9 cellular contexts compared by ENCODE assay signal in genomic region chr16:73068546-73069401, GRCh38. TPM values are rescaled to one million over a fixed set of nuclear protein-coding genes. Genes with fewer than 3 reads are reported as not detected.
DNase-seq lines count a peak whose midpoint lies in the region; ATAC-seq, FAIRE-seq and TF ChIP-seq lines count a peak whose summit lies in the region.
"Had no signal": no experiment of that assay in that cellular context is flagged by ENCODE, and none has a peak within 500 bp of the region (broad histone marks: within the 10 kb centered on the region; RNA-seq: fewer than 3 reads in every experiment).

No MANE protein-coding gene starts in this region.

- FAIRE-seq in keratinocyte (lab: Jason Lieb, UNC), result peak; percentile 67

- peaks cover 12% of the 10 kb centered on the region for H3K27me3 ChIP-seq in keratinocyte (ENCODE audit: control insufficient read depth, extremely low read depth, insufficient read depth, low read length)

- dilution Hi-C loops in keratinocyte (cut with MboI; ENCODE audit: extremely low pct_ligation_motif_present, low sequenced_read_pairs), result no loop called here

- peak overlapping the region; percentile 50 for H3K27ac ChIP-seq in keratinocyte (ENCODE audit: control insufficient read depth, insufficient read depth, low read length)
- H3K27ac ChIP-seq in substantia nigra (ENCODE audit: low read depth, low read length, poor library complexity, severe bottlenecking), result peak overlapping the region; percentile 76
- H3K27ac ChIP-seq: BLaER1 had no signal

- H3K9me1 ChIP-seq in keratinocyte (ENCODE audit: control insufficient read depth, extremely low read depth, insufficient read depth, low read length), result no peaks in the 10 kb centered on the region

- no peaks in the 10 kb centered on the region for H3K9me3 ChIP-seq in keratinocyte (ENCODE audit: control insufficient read depth, low read depth, low read length)
- H3K9me3 ChIP-seq: BLaER1 had no signal

- H2AFZ ChIP-seq in keratinocyte (ENCODE audit: control insufficient read depth, low read length), result peak overlapping the region; percentile 58

- peak overlapping the region; percentile 31 for H3K9ac ChIP-seq in keratinocyte (ENCODE audit: control insufficient read depth, extremely low read depth, insufficient read depth, low read length)
- H3K9ac ChIP-seq: BLaER1 had no signal

- DNase-seq in NCI-H345 (lab: John Stamatoyannopoulos, UW) (peak; percentile 27), NCI-H345 treated with DMSO at 0.1 percent for 48 hours (lab: John Stamatoyannopoulos, UW; ENCODE audit: unreplicated experiment) (no peak), amniotic stem cell (lab: John Stamatoyannopoulos, UW) (peak; percentile 54), keratinocyte (ENCODE audit: low read depth, low spot score) (no peak), substantia nigra (lab: John Stamatoyannopoulos, UW) (peak in 9 of 49 donors; percentile 16 to 42 (median 23)), NCI-H1694 treated with DMSO at 0.1 percent for 48 hours (lab: John Stamatoyannopoulos, UW) (no peak), NAMALWA (ENCODE audit: low spot score) (no peak)

- no peak for TF ChIP-seq CTCF in keratinocyte (optimal IDR thresholded peaks at IDR 0.05 in 1 of 3, IDR thresholded peaks at IDR 0.05 in 1 of 3, conservative IDR thresholded peaks at IDR 0.05 in 1 of 3; ENCODE audit: extremely low read depth in 1 of 3, insufficient read depth in 2 of 3, low read length in 3 of 3)

- no peak overlapping the region for H3K4me3 ChIP-seq in keratinocyte (ENCODE audit: control insufficient read depth in 2 of 3, extremely low read depth in 1 of 3, insufficient read depth in 2 of 3, low read depth in 1 of 3, low read length in 3 of 3)
- H3K4me3 ChIP-seq: BLaER1 had no signal

- H3K36me3 ChIP-seq in keratinocyte (ENCODE audit: control insufficient read depth in 2 of 2, extremely low read depth in 1 of 2, insufficient read depth in 2 of 2, low read length in 2 of 2), result no peaks in the 10 kb centered on the region
- H3K36me3 ChIP-seq: BLaER1 had no signal

- ATAC-seq in GM18867 (IDR thresholded peaks at IDR 0.05; ENCODE audit: unreplicated experiment), result no peak

- no peaks in the 10 kb centered on the region for H4K20me1 ChIP-seq in keratinocyte (ENCODE audit: control insufficient read depth, extremely low read depth, insufficient read depth, low read length)

- H3K4me2 ChIP-seq in keratinocyte (ENCODE audit: control insufficient read depth, extremely low read depth, insufficient read depth, low read depth, low read length), result peak overlapping the region; percentile 29
- H3K4me2 ChIP-seq: BLaER1 had no signal

- H3K4me1 ChIP-seq in keratinocyte (ENCODE audit: control insufficient read depth, extremely low read depth, insufficient read depth, low read length), result peaks cover 49% of the 10 kb centered on the region

- no peaks in the 10 kb centered on the region for H3K79me2 ChIP-seq in keratinocyte (ENCODE audit: control insufficient read depth, insufficient read depth, low read length)

RNA-seq across cellular contexts. Expression of gene ZFHX3, which starts 20.8 kb away (rescaled TPM):
- polyA plus RNA-seq in keratinocyte, result 0.75 to 1.4 TPM (median 1.2 TPM) in 3 replicates
- polyA plus RNA-seq in keratinocyte (2011; ENCODE audit: low read depth), result 3.3 TPM
- 1.1 and 1.3 TPM in 2 replicates for polyA plus RNA-seq in keratinocyte (2011; cell fraction: cytosol; rRNA removed)
- 5.2 TPM in 2 replicates for polyA plus RNA-seq in keratinocyte (2011; cell fraction: nucleus; rRNA removed)
- 2.7 and 3.2 TPM in 2 replicates for polyA plus RNA-seq in keratinocyte (2012; ENCODE audit: low replicate concordance)
- 3.6 to 9.0 TPM (median 4.0 TPM) in 3 replicates for polyA minus RNA-seq in keratinocyte
- 4.4 TPM for polyA minus RNA-seq in keratinocyte (2011; cell fraction: cytosol; rRNA and poly(A)+ RNA removed)
- polyA minus RNA-seq in keratinocyte (2011; cell fraction: nucleus; rRNA and poly(A)+ RNA removed), result 7.0 and 9.5 TPM in 2 replicates

Comparison
In these comparisons a context has a peak if more than half of its experiments do, and no peak if none do; other contexts are left out.
1. DNase-seq: peak in NCI-H345 (single experiment) and amniotic stem cell (single experiment); none in NCI-H345 treated with DMSO at 0.1 percent for 48 hours (single experiment), keratinocyte (single experiment), NCI-H1694 treated with DMSO at 0.1 percent for 48 hours (single experiment) and NAMALWA (single experiment).